8 cellular contexts compared by ENCODE assay signal in genomic region chr11:62575156-62575555, GRCh38.
DNase-seq lines count a peak whose midpoint lies in the region.

No MANE protein-coding gene starts in this region.

- no peaks in the 10 kb centered on the region for H3K27me3 ChIP-seq in subcutaneous abdominal adipose tissue (ENCODE audit: control insufficient read depth in 5 of 5, insufficient read depth in 4 of 5, low read length in 5 of 5)

- H3K4me3 Mint-ChIP-seq in activated naive CD8-positive, alpha-beta T cell = peak overlapping the region; percentile 99

- peaks cover 8 to 57% (median 50%) of the 10 kb centered on the region in 5 donors for H3K4me1 ChIP-seq in subcutaneous abdominal adipose tissue (ENCODE audit: control insufficient read depth in 5 of 5, insufficient read depth in 5 of 5, low read length in 5 of 5)

- no peaks in the 10 kb centered on the region for H3K9me3 ChIP-seq in subcutaneous abdominal adipose tissue (ENCODE audit: control insufficient read depth in 5 of 5, low read length in 5 of 5)

- H3K36me3 ChIP-seq in subcutaneous abdominal adipose tissue (ENCODE audit: control insufficient read depth in 5 of 5, insufficient read depth in 5 of 5, low read length in 5 of 5) = peaks cover 4 to 50% (median 34%) of the 10 kb centered on the region in 5 donors

- H3K4me1 Mint-ChIP-seq in activated naive CD8-positive, alpha-beta T cell (ENCODE audit: low read depth) = peaks cover 41% of the 10 kb centered on the region

- H3K4me3 ChIP-seq in subcutaneous abdominal adipose tissue (ENCODE audit: low read depth in 1 of 5, low read length in 5 of 5) = peak overlapping the region; percentile 71 to 96 (median 89)

- H3K27ac ChIP-seq in subcutaneous abdominal adipose tissue (ENCODE audit: low read depth, low read length) = peak overlapping the region; percentile 100

- H3K9me3 Mint-ChIP-seq in activated naive CD8-positive, alpha-beta T cell (ENCODE audit: low read depth) = no peaks in the 10 kb centered on the region

- peak overlapping the region; percentile 98 for H3K27ac Mint-ChIP-seq in activated naive CD8-positive, alpha-beta T cell

- peaks cover 17% of the 10 kb centered on the region for H3K36me3 Mint-ChIP-seq in activated naive CD8-positive, alpha-beta T cell

- no peaks in the 10 kb centered on the region for H3K27me3 Mint-ChIP-seq in activated naive CD8-positive, alpha-beta T cell

- DNase-seq in SHP77 (lab: John Stamatoyannopoulos, UW) (peak; percentile 8 to 33), SHP77 treated with DMSO at 0.1 percent for 48 hours (lab: John Stamatoyannopoulos, UW) (no peak), iPS-NIHi11 (ENCODE audit: low spot score) (peak; percentile 18), activated gamma-delta T cell treated with Interleukin-2 at 50 U/mL for 16 hours (no peak), GM19240 (ENCODE audit: insufficient read length, low spot score) (no peak), HUDEP-2 (lab: John Stamatoyannopoulos, UW; ENCODE audit: unreplicated experiment in 76 of 76) (no peak)

- peak overlapping the region; percentile 87 to 99 (median 91) for H3K9ac ChIP-seq in subcutaneous abdominal adipose tissue (ENCODE audit: low read length in 5 of 5)

Comparison
In these comparisons a context has a peak if more than half of its experiments do, and no peak if none do; other contexts are left out.
1. DNase-seq: peak in SHP77 (2 of 2) and iPS-NIHi11 (single experiment); none in SHP77 treated with DMSO at 0.1 percent for 48 hours (single experiment), activated gamma-delta T cell treated with Interleukin-2 at 50 U/mL for 16 hours (single experiment), GM19240 (single experiment) and HUDEP-2 (0 of 76).